In genomic region chr15:74525946-74526345, GRCh38 we compare ENCODE assay signal across 18 cellular contexts. TPM values are rescaled to one million over a fixed set of nuclear protein-coding genes. Genes with fewer than 3 reads are reported as not detected.
DNase-seq lines count a peak whose midpoint lies in the region; ATAC-seq, FAIRE-seq and TF ChIP-seq lines count a peak whose summit lies in the region.
"Had no signal": no experiment of that assay in that cellular context is flagged by ENCODE, and none has a peak within 500 bp of the region (broad histone marks: within the 10 kb centered on the region; RNA-seq: fewer than 3 reads in every experiment).

No MANE protein-coding gene starts in this region.

- peak overlapping the region; percentile 56; the same call in 1 of the 2 replicates for H3K4me2 ChIP-seq in IMR-90 (ENCODE audit: low read depth, low read length)
- H3K4me2 ChIP-seq in keratinocyte (ENCODE audit: control insufficient read depth, extremely low read depth, insufficient read depth, low read depth, low read length) = peak overlapping the region; percentile 85

- peak overlapping the region; percentile 39 for H3K23ac ChIP-seq in IMR-90 (ENCODE audit: low read depth, low read length)

- peak; percentile 68 for FAIRE-seq in keratinocyte (lab: Jason Lieb, UNC)
- FAIRE-seq: kidney had no signal

- peak overlapping the region; percentile 91 for H2BK20ac ChIP-seq in IMR-90 (ENCODE audit: low read depth, low read length)

- peak overlapping the region; percentile 49; the same call in 1 of the 2 replicates for H4K5ac ChIP-seq in IMR-90 (ENCODE audit: low read depth, low read length)

- H4K20me1 ChIP-seq in IMR-90 (ENCODE audit: insufficient read depth, low read length) (peaks cover 4% of the 10 kb centered on the region; the same call in 1 of the 2 replicates), keratinocyte (ENCODE audit: control insufficient read depth, extremely low read depth, insufficient read depth, low read length) (no peaks in the 10 kb centered on the region)

- H2AK5ac ChIP-seq in IMR-90 (ENCODE audit: low read depth, low read length) = peak overlapping the region; percentile 88

- H2AFZ ChIP-seq in IMR-90 (replicated peaks; ENCODE audit: low read length, poor library complexity) (no peak overlapping the region), keratinocyte (ENCODE audit: control insufficient read depth, low read length) (no peak overlapping the region)

- DNase-seq in AG10803 (ENCODE audit: low read depth) = peak; percentile 44
- peak; percentile 90 for DNase-seq in IMR-90
- DNase-seq in keratinocyte (ENCODE audit: low read depth, low spot score) = no peak
- no peak for DNase-seq in activated T-cell treated with anti-CD3 and anti-CD28 coated beads, Interleukin-2, amount 50 U/mL, for 48 hours
- DNase-seq in naive thymus-derived CD4-positive, alpha-beta T cell = no peak
- no peak for DNase-seq in activated CD8-positive, alpha-beta memory T cell treated with anti-CD3 and anti-CD28 coated beads, Interleukin-2, amount 50 U/mL, for 4 hours
- DNase-seq: activated CD4-positive, CD25-positive, alpha-beta regulatory T cell; activated T-cell treated with anti-CD3 and anti-CD28 coated beads, Interleukin-2, amount 50 U/mL, for 24 hours; amygdala; DND-41; dorsolateral prefrontal cortex; Karpas-422; kidney; NCI-H2107 had no signal

- H2BK15ac ChIP-seq in IMR-90 (ENCODE audit: low read depth, low read length) = peak overlapping the region; percentile 87; the same call in 2 of the 3 replicates

- POLR2A ChIA-PET in IMR-90 (lab: Charles Lee; ENCODE audit: unreplicated experiment) = no interaction called here
- POLR2A ChIA-PET in naive thymus-derived CD4-positive, alpha-beta T cell (lab: Charles Lee) = interaction anchor here (0.6 kb wide), 2 partner anchors 18 to 395 kb away, joined by 3 to 5 read pairs; no protein-coding TSS in a partner anchor

- H3K9me1 ChIP-seq in IMR-90 (ENCODE audit: insufficient read depth, low read length) = peaks cover 8% of the 10 kb centered on the region
- H3K9me1 ChIP-seq in keratinocyte (ENCODE audit: control insufficient read depth, extremely low read depth, insufficient read depth, low read length) = no peaks in the 10 kb centered on the region

- H3K79me2 ChIP-seq in keratinocyte (ENCODE audit: control insufficient read depth, insufficient read depth, low read length) = no peaks in the 10 kb centered on the region

- ATAC-seq in IMR-90 (ENCODE audit: low read depth) (peak; percentile 33; the same call in 1 of the 2 replicates), HG03432 (IDR thresholded peaks at IDR 0.05; ENCODE audit: unreplicated experiment) (no peak)
- peak; percentile 54 for ATAC-seq in activated T-helper 17 cell treated with anti-CD3 and anti-CD28 coated beads, Interleukin-2, amount 50 U/mL, for 72 hours (replicated peaks)
- no peak for ATAC-seq in naive thymus-derived CD4-positive, alpha-beta T cell
- ATAC-seq: gastroesophageal sphincter had no signal

- no peaks in the 10 kb centered on the region for H3K27me3 Mint-ChIP-seq in activated T-helper 17 cell treated with anti-CD3 and anti-CD28 coated beads, Interleukin-2, amount 50 U/mL, for 72 hours
- peaks cover 0 to 3% (median 0%) of the 10 kb centered on the region in 5 donors for H3K27me3 Mint-ChIP-seq in naive thymus-derived CD4-positive, alpha-beta T cell
- H3K27me3 Mint-ChIP-seq: activated T-cell treated with anti-CD3 and anti-CD28 coated beads, Interleukin-2, amount 50 U/mL, for 24 hours had no signal

- peak overlapping the region; percentile 49 for H3K4ac ChIP-seq in IMR-90 (ENCODE audit: low read depth, low read length)

- no peak overlapping the region for H3K4me3 Mint-ChIP-seq in activated T-helper 17 cell treated with anti-CD3 and anti-CD28 coated beads, Interleukin-2, amount 50 U/mL, for 72 hours
- H3K4me3 Mint-ChIP-seq in naive thymus-derived CD4-positive, alpha-beta T cell = no peak overlapping the region
- H3K4me3 Mint-ChIP-seq: activated T-cell treated with anti-CD3 and anti-CD28 coated beads, Interleukin-2, amount 50 U/mL, for 24 hours had no signal

- peak overlapping the region; percentile 77; the same call in 1 of the 2 replicates for H4K91ac ChIP-seq in IMR-90 (ENCODE audit: insufficient read depth, low read depth, low read length)

- peak overlapping the region; percentile 74 for H2BK5ac ChIP-seq in IMR-90 (ENCODE audit: low read depth, low read length, poor library complexity, severe bottlenecking)

- TF ChIP-seq RAD21 in IMR-90 (IDR thresholded peaks at IDR 0.05; ENCODE audit: low read length) = no peak

- CTCF ChIA-PET in IMR-90 (lab: Yijun Ruan, JAX) = no interaction called here
- CTCF ChIA-PET in naive thymus-derived CD4-positive, alpha-beta T cell (lab: Charles Lee) = interaction anchor here (0.6 to 0.8 kb wide), 3 partner anchors 13 to 93 kb away, joined by 3 to 5 read pairs (median 4); no protein-coding TSS in a partner anchor

- peaks cover 9% of the 10 kb centered on the region for H3K4me1 ChIP-seq in IMR-90 (ENCODE audit: control insufficient read depth, insufficient read depth, low read length)
- H3K4me1 ChIP-seq in keratinocyte (ENCODE audit: control insufficient read depth, extremely low read depth, insufficient read depth, low read length) = peaks cover 35% of the 10 kb centered on the region
- H3K4me1 ChIP-seq in naive thymus-derived CD4-positive, alpha-beta T cell (ENCODE audit: control insufficient read depth in 2 of 2, insufficient read depth in 2 of 2, low read length in 2 of 2) = no peaks in the 10 kb centered on the region
- H3K4me1 ChIP-seq: gastroesophageal sphincter had no signal

- no peaks in the 10 kb centered on the region for H3K36me3 Mint-ChIP-seq in activated T-helper 17 cell treated with anti-CD3 and anti-CD28 coated beads, Interleukin-2, amount 50 U/mL, for 72 hours (ENCODE audit: low read depth)
- no peaks in the 10 kb centered on the region for H3K36me3 Mint-ChIP-seq in naive thymus-derived CD4-positive, alpha-beta T cell

- H3K36me3 ChIP-seq in IMR-90 (ENCODE audit: control insufficient read depth, insufficient read depth, low read length) (no peaks in the 10 kb centered on the region), keratinocyte (ENCODE audit: control insufficient read depth in 2 of 2, extremely low read depth in 1 of 2, insufficient read depth in 2 of 2, low read length in 2 of 2) (no peaks in the 10 kb centered on the region)
- no peaks in the 10 kb centered on the region for H3K36me3 ChIP-seq in naive thymus-derived CD4-positive, alpha-beta T cell (ENCODE audit: control insufficient read depth in 2 of 3, insufficient read depth in 3 of 3, low read length in 3 of 3)
- H3K36me3 ChIP-seq: gastroesophageal sphincter had no signal

- in situ Hi-C loops in IMR-90 (cut with MboI; ENCODE audit: low sequenced_read_pairs) = no loop called here

- intact Hi-C loops in IMR-90 (cut with micrococcal nuclease) = no loop called here
- intact Hi-C loops in naive thymus-derived CD4-positive, alpha-beta T cell (cut with micrococcal nuclease) = no loop called here

- H3K9ac ChIP-seq in IMR-90 (ENCODE audit: low read depth, low read length) (no peak overlapping the region), keratinocyte (ENCODE audit: control insufficient read depth, extremely low read depth, insufficient read depth, low read length) (no peak overlapping the region)

- H3K79me1 ChIP-seq in IMR-90 (ENCODE audit: low read depth in 1 of 2, low read length in 2 of 2) = no peaks in the 10 kb centered on the region; a peak in 1 of 4 replicates

- peak overlapping the region; percentile 50 to 69; a peak in 3 of 4 replicates for H4K8ac ChIP-seq in IMR-90 (ENCODE audit: low read depth in 2 of 2, low read length in 2 of 2)

- TF ChIP-seq POLR2A in IMR-90 (IDR thresholded peaks at IDR 0.05; ENCODE audit: low read depth, low read length) = no peak

- peak overlapping the region; percentile 80 for H2BK120ac ChIP-seq in IMR-90 (ENCODE audit: low read depth, low read length)

- H3K27ac Mint-ChIP-seq in activated T-helper 17 cell treated with anti-CD3 and anti-CD28 coated beads, Interleukin-2, amount 50 U/mL, for 72 hours = no peak overlapping the region
- no peak overlapping the region for H3K27ac Mint-ChIP-seq in naive thymus-derived CD4-positive, alpha-beta T cell
- H3K27ac Mint-ChIP-seq: activated T-cell treated with anti-CD3 and anti-CD28 coated beads, Interleukin-2, amount 50 U/mL, for 24 hours had no signal

- no peak for TF ChIP-seq CTCF in AG10803 (conservative IDR thresholded peaks at IDR 0.05; ENCODE audit: low read length)
- no peak for TF ChIP-seq CTCF in IMR-90 (conservative IDR thresholded peaks at IDR 0.05; ENCODE audit: low read depth, low read length)
- TF ChIP-seq CTCF in keratinocyte (optimal IDR thresholded peaks at IDR 0.05 in 1 of 3, IDR thresholded peaks at IDR 0.05 in 1 of 3, conservative IDR thresholded peaks at IDR 0.05 in 1 of 3; ENCODE audit: extremely low read depth in 1 of 3, insufficient read depth in 2 of 3, low read length in 3 of 3) = no peak

- no CpG with 5 or more reads among the region's 3 CpGs for WGBS in IMR-90 (ENCODE audit: extremely low coverage in 2 of 2, insufficient read length in 1 of 2), 2 experiments

- H3K9me3 ChIP-seq in IMR-90 (ENCODE audit: control insufficient read depth, insufficient read depth, low read length) (no peaks in the 10 kb centered on the region), keratinocyte (ENCODE audit: control insufficient read depth, low read depth, low read length) (no peaks in the 10 kb centered on the region)
- H3K9me3 ChIP-seq in naive thymus-derived CD4-positive, alpha-beta T cell (ENCODE audit: control insufficient read depth in 2 of 3, low read length in 3 of 3) = no peaks in the 10 kb centered on the region
- H3K9me3 ChIP-seq: gastroesophageal sphincter had no signal

- H3K56ac ChIP-seq in IMR-90 (ENCODE audit: extremely low read depth, insufficient read depth, low read length) = peak overlapping the region; percentile 1; the same call in 1 of the 2 replicates

- H3K4me1 Mint-ChIP-seq in activated T-helper 17 cell treated with anti-CD3 and anti-CD28 coated beads, Interleukin-2, amount 50 U/mL, for 72 hours = no peaks in the 10 kb centered on the region
- H3K4me1 Mint-ChIP-seq in naive thymus-derived CD4-positive, alpha-beta T cell = peaks cover 0 to 4% (median 0%) of the 10 kb centered on the region in 7 donors

- H3K4me3 ChIP-seq in AG10803 (ENCODE audit: low read length) (no peak overlapping the region), IMR-90 (ENCODE audit: insufficient read depth, low read depth, low read length) (no peak overlapping the region), keratinocyte (ENCODE audit: control insufficient read depth in 2 of 3, extremely low read depth in 1 of 3, insufficient read depth in 2 of 3, low read depth in 1 of 3, low read length in 3 of 3) (peak overlapping the region in 2 of 3 experiments; percentile 11 to 15)
- H3K4me3 ChIP-seq in naive thymus-derived CD4-positive, alpha-beta T cell (ENCODE audit: low read length) = no peak overlapping the region
- H3K4me3 ChIP-seq: dorsolateral prefrontal cortex, gastroesophageal sphincter, SK-N-MC had no signal

- H3K27me3 ChIP-seq in IMR-90 (ENCODE audit: control insufficient read depth, insufficient read depth, low read length) (no peaks in the 10 kb centered on the region), keratinocyte (ENCODE audit: control insufficient read depth, extremely low read depth, insufficient read depth, low read length) (no peaks in the 10 kb centered on the region)
- H3K27me3 ChIP-seq in naive thymus-derived CD4-positive, alpha-beta T cell (ENCODE audit: control insufficient read depth in 2 of 2, insufficient read depth in 2 of 2, low read length in 2 of 2) = no peaks in the 10 kb centered on the region
- H3K27me3 ChIP-seq: dorsolateral prefrontal cortex, gastroesophageal sphincter had no signal

- H3K18ac ChIP-seq in IMR-90 (ENCODE audit: low read depth, low read length) = peak overlapping the region; percentile 82; the same call in 1 of the 2 replicates

- dilution Hi-C loops in IMR-90 (cut with HindIII; ENCODE audit: low sequenced_read_pairs, unreplicated experiment) (no loop called here), keratinocyte (cut with MboI; ENCODE audit: extremely low pct_ligation_motif_present, low sequenced_read_pairs) (no loop called here)

- no peaks in the 10 kb centered on the region for H3K9me3 Mint-ChIP-seq in activated T-helper 17 cell treated with anti-CD3 and anti-CD28 coated beads, Interleukin-2, amount 50 U/mL, for 72 hours
- no peaks in the 10 kb centered on the region for H3K9me3 Mint-ChIP-seq in naive thymus-derived CD4-positive, alpha-beta T cell
- H3K9me3 Mint-ChIP-seq: activated T-cell treated with anti-CD3 and anti-CD28 coated beads, Interleukin-2, amount 50 U/mL, for 24 hours had no signal

- BruUV-seq in IMR-90 (replicated peaks; lab: Mats Ljungman, UMichigan) = no TSS peak

- H3K27ac ChIP-seq in IMR-90 (ENCODE audit: insufficient read depth, low read length) (no peak overlapping the region; the same call in 1 of the 2 replicates), keratinocyte (ENCODE audit: control insufficient read depth, insufficient read depth, low read length) (peak overlapping the region; percentile 52)
- no peak overlapping the region for H3K27ac ChIP-seq in naive thymus-derived CD4-positive, alpha-beta T cell (ENCODE audit: low read depth, low read length)
- H3K27ac ChIP-seq: dorsolateral prefrontal cortex, gastroesophageal sphincter, SK-N-MC had no signal

- H2AK9ac ChIP-seq in IMR-90 (replicated peaks; ENCODE audit: low read depth, low read length, poor library complexity) = no peak overlapping the region

- H3K14ac ChIP-seq in IMR-90 (replicated peaks; ENCODE audit: low read depth, low read length) = 0 out of 2 replicates have a peak overlapping the region, but pooled peaks have one; percentile 38

RNA-seq across cellular contexts. Expression of gene ARID3B, which starts 15.1 kb away (rescaled TPM):
- 2.5 TPM in 2 replicates for total RNA-seq in IMR-90 (2012; rRNA removed)
- polyA plus RNA-seq in IMR-90 (2012; rRNA removed) (5.0 and 5.9 TPM in 2 replicates), keratinocyte (3.6 to 3.7 TPM (median 3.6 TPM) in 3 replicates)
- polyA plus RNA-seq in IMR-90 (2012; cell fraction: cytosol; rRNA removed) = 1.6 and 2.6 TPM in 2 replicates
- polyA plus RNA-seq in IMR-90 (2012; cell fraction: nucleus; rRNA removed; ENCODE audit: low replicate concordance) = 32.3 and 36.4 TPM in 2 replicates
- total RNA-seq in activated T-helper 17 cell treated with anti-CD3 and anti-CD28 coated beads, Interleukin-2, amount 50 U/mL, for 72 hours = 10 to 100 TPM; 40.3 to 43.9 TPM
- polyA plus RNA-seq in keratinocyte (2011; ENCODE audit: low read depth) = 2.6 TPM
- polyA plus RNA-seq in keratinocyte (2011; cell fraction: cytosol; rRNA removed) = 1.6 and 1.9 TPM in 2 replicates
- polyA plus RNA-seq in keratinocyte (2011; cell fraction: nucleus; rRNA removed) = 9.3 and 11.9 TPM in 2 replicates
- 2.8 and 3.5 TPM in 2 replicates for polyA plus RNA-seq in keratinocyte (2012; ENCODE audit: low replicate concordance)
- 5.2 to 6.6 TPM (median 6.3 TPM) in 3 replicates for polyA minus RNA-seq in keratinocyte
- polyA minus RNA-seq in keratinocyte (2011; cell fraction: cytosol; rRNA and poly(A)+ RNA removed) = 4.4 TPM
- 4.5 and 10.6 TPM in 2 replicates for polyA minus RNA-seq in keratinocyte (2011; cell fraction: nucleus; rRNA and poly(A)+ RNA removed)
- total RNA-seq in naive thymus-derived CD4-positive, alpha-beta T cell = 10 to 100 TPM; 29.5 to 45.4 (median 36.8) TPM
- polyA plus RNA-seq in naive thymus-derived CD4-positive, alpha-beta T cell = 10 to 100 TPM in 1 of 2 donors, 1 to 10 TPM in 1; 5.1 to 16.3 TPM

Comparison
In these comparisons a context has a peak if more than half of its experiments do, and no peak if none do; other contexts are left out.
1. DNase-seq: peak in AG10803 (single experiment) and IMR-90 (single experiment); none in keratinocyte (single experiment), activated T-cell treated with anti-CD3 and anti-CD28 coated beads, Interleukin-2, amount 50 U/mL, for 48 hours (0 of 2), naive thymus-derived CD4-positive, alpha-beta T cell (0 of 9) and activated CD8-positive, alpha-beta memory T cell treated with anti-CD3 and anti-CD28 coated beads, Interleukin-2, amount 50 U/mL, for 4 hours (single experiment).
2. H3K4me3 ChIP-seq: peak in keratinocyte (2 of 3); none in AG10803 (single experiment), IMR-90 (single experiment) and naive thymus-derived CD4-positive, alpha-beta T cell (single experiment).
3. ATAC-seq: peak in IMR-90 (single experiment) and activated T-helper 17 cell treated with anti-CD3 and anti-CD28 coated beads, Interleukin-2, amount 50 U/mL, for 72 hours (single experiment); none in HG03432 (single experiment) and naive thymus-derived CD4-positive, alpha-beta T cell (single experiment).